Comparison of ENCODE assay signal across 30 cellular contexts in the genomic region with DNA sequence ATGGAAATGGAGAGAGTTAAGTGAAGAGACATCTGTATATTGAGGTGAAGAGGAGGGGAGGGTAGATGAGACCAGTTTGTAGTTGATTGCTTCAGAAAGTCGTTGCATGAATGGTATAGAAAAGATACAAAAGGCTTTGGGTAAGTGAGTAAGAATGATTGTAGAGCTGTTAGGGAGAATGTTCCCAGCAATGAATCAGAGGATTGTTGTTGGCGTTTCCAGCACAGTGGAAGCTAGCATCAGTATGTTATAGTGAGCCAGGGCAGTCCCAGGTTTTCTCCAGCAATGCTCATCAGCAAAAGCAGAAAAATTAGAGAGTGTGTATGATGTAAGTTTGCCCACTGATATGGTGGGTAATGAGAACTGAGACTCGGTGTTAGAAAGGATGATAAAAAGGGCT. TPM values are rescaled to one million over a fixed set of nuclear protein-coding genes. Genes with fewer than 3 reads are reported as not detected.
DNase-seq lines count a peak whose midpoint lies in the region; ATAC-seq, FAIRE-seq and TF ChIP-seq lines count a peak whose summit lies in the region.
"Had no signal": no experiment of that assay in that cellular context is flagged by ENCODE, and none has a peak within 500 bp of the region (broad histone marks: within the 10 kb centered on the region; RNA-seq: fewer than 3 reads in every experiment).

No MANE protein-coding gene starts in this region.

- no peak overlapping the region for H3K27ac Mint-ChIP-seq in activated CD8-positive, alpha-beta memory T cell treated with anti-CD3 and anti-CD28 coated beads, Interleukin-2, amount 10 ng/mL, durations not matched to agents 7 days and 5 days
- no peak overlapping the region for H3K27ac Mint-ChIP-seq in CD8-positive, alpha-beta T cell
- H3K27ac Mint-ChIP-seq: activated CD8-positive, alpha-beta T cell treated with anti-CD3 and anti-CD28 coated beads, Interleukin-2, amount 10 ng/mL, durations not matched to agents 7 days and 5 days; CD8-positive, alpha-beta memory T cell; IgD-negative memory B cell; nephron; T-cell; type B pancreatic cell had no signal

- H3K27me3 Mint-ChIP-seq in activated CD8-positive, alpha-beta memory T cell treated with anti-CD3 and anti-CD28 coated beads, Interleukin-2, amount 10 ng/mL, durations not matched to agents 7 days and 5 days: peaks cover 2% of the 10 kb centered on the region
- H3K27me3 Mint-ChIP-seq in CD8-positive, alpha-beta T cell (ENCODE audit: low read depth): peaks cover 13% of the 10 kb centered on the region
- H3K27me3 Mint-ChIP-seq: IgD-negative memory B cell had no signal

- H3K4me3 Mint-ChIP-seq in activated CD8-positive, alpha-beta memory T cell treated with anti-CD3 and anti-CD28 coated beads, Interleukin-2, amount 10 ng/mL, durations not matched to agents 7 days and 5 days: no peak overlapping the region
- no peak overlapping the region for H3K4me3 Mint-ChIP-seq in CD8-positive, alpha-beta T cell
- H3K4me3 Mint-ChIP-seq: activated CD8-positive, alpha-beta T cell treated with anti-CD3 and anti-CD28 coated beads, Interleukin-2, amount 10 ng/mL, durations not matched to agents 7 days and 5 days; CD8-positive, alpha-beta memory T cell; IgD-negative memory B cell; nephron; T-cell; type B pancreatic cell had no signal

- intact Hi-C loops in CD8-positive, alpha-beta T cell (cut with DNase I, micrococcal nuclease): no loop called here

- CTCF ChIA-PET in activated CD8-positive, alpha-beta memory T cell treated with anti-CD3 and anti-CD28 coated beads, Interleukin-2, amount 10 ng/mL, durations not matched to agents 7 days and 5 days (lab: Charles Lee): interaction anchor here (1.5 kb wide), 1 partner anchor 28 kb away, joined by 4 read pairs; no protein-coding TSS in a partner anchor
- CTCF ChIA-PET in CD8-positive, alpha-beta T cell (lab: Charles Lee): no interaction called here

- POLR2A ChIA-PET in CD8-positive, alpha-beta T cell (lab: Charles Lee): no interaction called here

- no peak for DNase-seq in activated CD8-positive, alpha-beta memory T cell treated with anti-CD3 and anti-CD28 coated beads, Interleukin-2, amount 10 ng/mL, durations not matched to agents 7 days and 5 days
- DNase-seq in activated CD8-positive, alpha-beta memory T cell treated with anti-CD3 and anti-CD28 coated beads, Interleukin-2, amount 50 U/mL, for 4 hours: no peak
- DNase-seq in GM19239 (ENCODE audit: insufficient read length, low spot score) (no peak), RKO (ENCODE audit: low spot score) (peak; percentile 33), medulla oblongata (ENCODE audit: extremely low spot score) (peak; percentile 23)
- DNase-seq in CD8-positive, alpha-beta T cell: no peak
- DNase-seq: activated CD8-positive, alpha-beta T cell treated with anti-CD3 and anti-CD28 coated beads, Interleukin-2, amount 10 ng/mL, durations not matched to agents 7 days and 5 days; activated naive CD4-positive, alpha-beta T cell; activated T-cell treated with anti-CD3 and anti-CD28 coated beads, Interleukin-2, amount 50 U/mL, for 1 hour; anterior cingulate cortex; caudate nucleus; CD8-positive, alpha-beta memory T cell; GDM1; lower lobe of right lung; NCI-H1105; NCI-H187 treated with DMSO at 0.1 percent for 48 hours; NCI-H524; NK-92 treated with Interleukin-12 subunit alpha and Interleukin-12 subunit beta, amount 100 ng/mL, for 24 hours; ovary; small intestine; stimulated activated CD4-positive, alpha-beta T cell treated with anti-CD3 and anti-CD28 coated beads, Interleukin-2, amount 100 ng/mL, for 24 hours; T-cell had no signal

- H3K4me3 ChIP-seq in CD8-positive, alpha-beta T cell (ENCODE audit: low read depth, low read length): no peak overlapping the region
- H3K4me3 ChIP-seq: A549, lower lobe of right lung, ovary had no signal

- no peaks in the 10 kb centered on the region for H3K9me3 ChIP-seq in CD8-positive, alpha-beta T cell (ENCODE audit: low read length)
- H3K9me3 ChIP-seq: A549, lower lobe of right lung, ovary had no signal

- no peak overlapping the region for H3K27ac ChIP-seq in CD8-positive, alpha-beta T cell (ENCODE audit: low read depth, low read length)
- H3K27ac ChIP-seq: A549, lower lobe of right lung, ovary had no signal

- TF ChIP-seq CTCF in CD8-positive, alpha-beta T cell (IDR thresholded peaks at IDR 0.05): no peak

- H3K36me3 Mint-ChIP-seq in activated CD8-positive, alpha-beta memory T cell treated with anti-CD3 and anti-CD28 coated beads, Interleukin-2, amount 10 ng/mL, durations not matched to agents 7 days and 5 days: peaks cover 10% of the 10 kb centered on the region
- H3K36me3 Mint-ChIP-seq in CD8-positive, alpha-beta T cell: no peaks in the 10 kb centered on the region
- H3K36me3 Mint-ChIP-seq: CD8-positive, alpha-beta memory T cell; IgD-negative memory B cell; T-cell; type B pancreatic cell had no signal

- H3K4me1 ChIP-seq in CD8-positive, alpha-beta T cell (ENCODE audit: insufficient read depth, low read length): no peaks in the 10 kb centered on the region
- H3K4me1 ChIP-seq: A549, lower lobe of right lung had no signal

- ATAC-seq in activated CD8-positive, alpha-beta memory T cell treated with anti-CD3 and anti-CD28 coated beads, Interleukin-2, amount 10 ng/mL, durations not matched to agents 7 days and 5 days: peak; percentile 27
- no peak for ATAC-seq in GM18907 (IDR thresholded peaks at IDR 0.05; ENCODE audit: unreplicated experiment)
- no peak for ATAC-seq in CD8-positive, alpha-beta T cell
- no peak for ATAC-seq in GM19035 (IDR thresholded peaks at IDR 0.05; ENCODE audit: unreplicated experiment)
- ATAC-seq: A549; activated CD8-positive, alpha-beta T cell treated with anti-CD3 and anti-CD28 coated beads, Interleukin-2, amount 10 ng/mL, durations not matched to agents 7 days and 5 days; esophagus mucosa; lower lobe of right lung; T-cell had no signal

- peaks cover 5% of the 10 kb centered on the region for H3K27me3 ChIP-seq in CD8-positive, alpha-beta T cell (ENCODE audit: insufficient read depth, low read length)
- H3K27me3 ChIP-seq: ovary had no signal

- FAIRE-seq in GM19239 (lab: Jason Lieb, UNC): peak; percentile 4
- FAIRE-seq: A549, frontal cortex, small intestine had no signal

- H3K4me1 Mint-ChIP-seq in activated CD8-positive, alpha-beta memory T cell treated with anti-CD3 and anti-CD28 coated beads, Interleukin-2, amount 10 ng/mL, durations not matched to agents 7 days and 5 days: peaks cover 20% of the 10 kb centered on the region
- peaks cover 2% of the 10 kb centered on the region for H3K4me1 Mint-ChIP-seq in CD8-positive, alpha-beta T cell (ENCODE audit: low read depth)
- H3K4me1 Mint-ChIP-seq: IgD-negative memory B cell, nephron had no signal

- no peaks in the 10 kb centered on the region for H3K9me3 Mint-ChIP-seq in activated CD8-positive, alpha-beta memory T cell treated with anti-CD3 and anti-CD28 coated beads, Interleukin-2, amount 10 ng/mL, durations not matched to agents 7 days and 5 days (ENCODE audit: low read depth)
- no peaks in the 10 kb centered on the region for H3K9me3 Mint-ChIP-seq in CD8-positive, alpha-beta T cell
- H3K9me3 Mint-ChIP-seq: CD8-positive, alpha-beta memory T cell; IgD-negative memory B cell; nephron; T-cell; type B pancreatic cell had no signal

- H3K36me3 ChIP-seq in CD8-positive, alpha-beta T cell (ENCODE audit: insufficient read depth, low read length): no peaks in the 10 kb centered on the region
- H3K36me3 ChIP-seq: lower lobe of right lung, ovary had no signal

RNA-seq across cellular contexts. Expression of a gene that starts 15.4 kb away (rescaled TPM):
- 100 to 1,000 TPM; 118 to 229 TPM for total RNA-seq in activated CD8-positive, alpha-beta memory T cell treated with anti-CD3 and anti-CD28 coated beads, Interleukin-2, amount 10 ng/mL, durations not matched to agents 7 days and 5 days
- 10 to 100 TPM; 15.9 to 16.7 TPM for total RNA-seq in CD8-positive, alpha-beta T cell

Comparison
In these comparisons a context has a peak if more than half of its experiments do, and no peak if none do; other contexts are left out.
1. DNase-seq: peak in RKO (single experiment) and medulla oblongata (single experiment); none in activated CD8-positive, alpha-beta memory T cell treated with anti-CD3 and anti-CD28 coated beads, Interleukin-2, amount 10 ng/mL, durations not matched to agents 7 days and 5 days (single experiment), activated CD8-positive, alpha-beta memory T cell treated with anti-CD3 and anti-CD28 coated beads, Interleukin-2, amount 50 U/mL, for 4 hours (single experiment), GM19239 (single experiment) and CD8-positive, alpha-beta T cell (0 of 7).
2. RNA of a gene that starts 15.4 kb away (total RNA-seq): 118 to 229 TPM in activated CD8-positive, alpha-beta memory T cell treated with anti-CD3 and anti-CD28 coated beads, Interleukin-2, amount 10 ng/mL, durations not matched to agents 7 days and 5 days; 15.9 to 16.7 TPM in CD8-positive, alpha-beta T cell; every median in the first group is over 4 times any median in the second.